In the genomic region with DNA sequence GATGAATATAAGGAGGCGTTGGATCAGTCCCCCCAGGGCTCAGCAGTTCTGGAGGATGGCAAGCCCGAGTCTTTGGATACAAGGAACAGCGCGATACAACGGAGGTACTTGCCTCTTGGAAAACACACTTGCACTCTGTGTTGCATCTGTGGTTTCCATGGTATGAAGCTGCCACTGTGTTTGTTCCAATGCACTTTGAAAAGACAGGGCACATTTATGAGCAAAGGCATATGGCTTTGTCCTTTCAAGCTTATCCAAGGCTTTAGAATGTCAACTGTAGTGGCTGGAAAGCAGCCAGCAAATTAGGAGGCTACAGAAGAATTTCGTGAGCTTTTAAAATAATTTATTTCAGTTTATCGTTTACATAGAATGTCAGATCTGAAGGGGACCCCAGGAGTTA, we compare ENCODE assay signal across 1 cellular context.
TF ChIP-seq lines count a peak whose summit lies in the region.

No MANE protein-coding gene starts in this region.

TF ChIP-seq in IMR-90, 13 proteins besides CTCF, POLR2A, EP300 and RAD21:
- TF ChIP-seq MAZ (IDR thresholded peaks at IDR 0.05; ENCODE audit: borderline replicate concordance, low read depth, low read length) (no peak), FOS (IDR thresholded peaks at IDR 0.05; ENCODE audit: low read depth, low read length) (no peak), SMC3 (IDR thresholded peaks at IDR 0.05; ENCODE audit: low read depth, low read length) (no peak), MAFK (IDR thresholded peaks at IDR 0.05; ENCODE audit: low read depth, low read length) (no peak), MXI1 (IDR thresholded peaks at IDR 0.05; ENCODE audit: borderline replicate concordance, low read depth, low read length) (no peak), BHLHE40 (IDR thresholded peaks at IDR 0.05; ENCODE audit: low read depth, low read length) (no peak), RCOR1 (IDR thresholded peaks at IDR 0.05; ENCODE audit: insufficient replicate concordance, low read length) (no peak), NFE2L2 (IDR thresholded peaks at IDR 0.05; ENCODE audit: low read depth, low read length) (no peak), CHD1 (IDR thresholded peaks at IDR 0.05; ENCODE audit: low read depth, low read length) (no peak), RFX5 (IDR thresholded peaks at IDR 0.05; ENCODE audit: low read depth, low read length) (no peak)
- TF ChIP-seq, protein P1, sequence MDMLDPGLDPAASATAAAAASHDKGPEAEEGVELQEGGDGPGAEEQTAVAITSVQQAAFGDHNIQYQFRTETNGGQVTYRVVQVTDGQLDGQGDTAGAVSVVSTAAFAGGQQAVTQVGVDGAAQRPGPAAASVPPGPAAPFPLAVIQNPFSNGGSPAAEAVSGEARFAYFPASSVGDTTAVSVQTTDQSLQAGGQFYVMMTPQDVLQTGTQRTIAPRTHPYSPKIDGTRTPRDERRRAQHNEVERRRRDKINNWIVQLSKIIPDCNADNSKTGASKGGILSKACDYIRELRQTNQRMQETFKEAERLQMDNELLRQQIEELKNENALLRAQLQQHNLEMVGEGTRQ (IDR thresholded peaks at IDR 0.05; ENCODE audit: low read depth, low read length): no peak
- TF ChIP-seq, protein P2, sequence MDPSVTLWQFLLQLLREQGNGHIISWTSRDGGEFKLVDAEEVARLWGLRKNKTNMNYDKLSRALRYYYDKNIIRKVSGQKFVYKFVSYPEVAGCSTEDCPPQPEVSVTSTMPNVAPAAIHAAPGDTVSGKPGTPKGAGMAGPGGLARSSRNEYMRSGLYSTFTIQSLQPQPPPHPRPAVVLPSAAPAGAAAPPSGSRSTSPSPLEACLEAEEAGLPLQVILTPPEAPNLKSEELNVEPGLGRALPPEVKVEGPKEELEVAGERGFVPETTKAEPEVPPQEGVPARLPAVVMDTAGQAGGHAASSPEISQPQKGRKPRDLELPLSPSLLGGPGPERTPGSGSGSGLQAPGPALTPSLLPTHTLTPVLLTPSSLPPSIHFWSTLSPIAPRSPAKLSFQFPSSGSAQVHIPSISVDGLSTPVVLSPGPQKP (IDR thresholded peaks at IDR 0.05; ENCODE audit: borderline replicate concordance, low read depth, low read length): no peak
